Comparison of ENCODE assay signal across 1 cellular context in genomic region chr6:137357263-137357947, GRCh38.
A peak's percentile ranks its signal among the peaks of the same experiment; 100 is the strongest.
TF ChIP-seq lines count a peak whose summit lies in the region.

No MANE protein-coding gene starts in this region.

TF ChIP-seq in HepG2, 621 proteins besides CTCF, POLR2A, EP300 and RAD21 (continued from another document and continues in another):
- TF ChIP-seq MEIS1 (CRISPR knock-in tag; IDR thresholded peaks at IDR 0.05; ENCODE audit: borderline replicate concordance) = peak; percentile 99
- TF ChIP-seq ZNF616 (CRISPR knock-in tag; IDR thresholded peaks at IDR 0.05; ENCODE audit: low read depth) = no peak
- TF ChIP-seq HMG20B (CRISPR knock-in tag; conservative IDR thresholded peaks at IDR 0.05) = peak; percentile 72; the same call in 1 of the 2 replicates
- TF ChIP-seq IRX3 (CRISPR knock-in tag; IDR thresholded peaks at IDR 0.05; ENCODE audit: borderline replicate concordance, low read depth) = no peak
- peak; percentile 80 for TF ChIP-seq ZNF12 (CRISPR knock-in tag; IDR thresholded peaks at IDR 0.05)
- peak; percentile 86 for TF ChIP-seq RERE (CRISPR knock-in tag; IDR thresholded peaks at IDR 0.05; ENCODE audit: low read depth)
- no peak for TF ChIP-seq ZNF143 (CRISPR knock-in tag; IDR thresholded peaks at IDR 0.05)
- peak; percentile 88 for TF ChIP-seq DMAP1 (CRISPR knock-in tag; IDR thresholded peaks at IDR 0.05)
- TF ChIP-seq ZKSCAN5 (CRISPR knock-in tag; IDR thresholded peaks at IDR 0.05) = no peak
- TF ChIP-seq NCOR1 (IDR thresholded peaks at IDR 0.05; ENCODE audit: borderline replicate concordance, low read length) = peak; percentile 99; the same call in 1 of the 2 replicates
- no peak for TF ChIP-seq ETV6 (CRISPR knock-in tag; conservative IDR thresholded peaks at IDR 0.05)
- no peak for TF ChIP-seq RELA (CRISPR knock-in tag; IDR thresholded peaks at IDR 0.05)
- TF ChIP-seq ZNF775 (CRISPR knock-in tag; IDR thresholded peaks at IDR 0.05; ENCODE audit: borderline replicate concordance) = no peak; the same call in 1 of the 2 replicates
- peak; percentile 87; the same call in 1 of the 2 replicates for TF ChIP-seq CCDC6 (CRISPR knock-in tag; IDR thresholded peaks at IDR 0.05)
- TF ChIP-seq ZNF282 (IDR thresholded peaks at IDR 0.05; ENCODE audit: partially characterized antibody) = no peak
- TF ChIP-seq MAZ (IDR thresholded peaks at IDR 0.05; ENCODE audit: borderline replicate concordance, low read depth, low read length) = no peak
- TF ChIP-seq MAZ (CRISPR knock-in tag; IDR thresholded peaks at IDR 0.05; ENCODE audit: low read depth) = peak; percentile 48
- TF ChIP-seq HINFP (CRISPR knock-in tag; IDR thresholded peaks at IDR 0.05; ENCODE audit: low read depth) = peak; percentile 88; the same call in 1 of the 2 replicates
- no peak for TF ChIP-seq ZNF251 (CRISPR knock-in tag; IDR thresholded peaks at IDR 0.05)
- TF ChIP-seq TMF1 (CRISPR knock-in tag; IDR thresholded peaks at IDR 0.05; ENCODE audit: low read depth) = 0 out of 2 replicates have a peak, but pooled peaks have one; percentile 7
- 0 out of 2 replicates have a peak, but pooled peaks have one; percentile 58 for TF ChIP-seq NFE2 (CRISPR knock-in tag; IDR thresholded peaks at IDR 0.05)
- TF ChIP-seq ZNF607 (CRISPR knock-in tag; IDR thresholded peaks at IDR 0.05; ENCODE audit: borderline replicate concordance) = peak; percentile 86; the same call in 1 of the 2 replicates
- no peak for TF ChIP-seq ZNF562 (CRISPR knock-in tag; IDR thresholded peaks at IDR 0.05; ENCODE audit: borderline replicate concordance)
- TF ChIP-seq ZBTB20 (CRISPR knock-in tag; IDR thresholded peaks at IDR 0.05; ENCODE audit: borderline replicate concordance, low read depth) = peak; percentile 92
- TF ChIP-seq PPARG (CRISPR knock-in tag; conservative IDR thresholded peaks at IDR 0.05) = peak; percentile 67
- 0 out of 2 replicates have a peak, but pooled peaks have one; percentile 31 for TF ChIP-seq JUNB (CRISPR knock-in tag; IDR thresholded peaks at IDR 0.05; ENCODE audit: borderline replicate concordance)
- peak; percentile 51 for TF ChIP-seq YY1 (IDR thresholded peaks at IDR 0.05; ENCODE audit: insufficient read depth, insufficient replicate concordance, low read depth, low read length)
- TF ChIP-seq ZNF530 (CRISPR knock-in tag; IDR thresholded peaks at IDR 0.05; ENCODE audit: low read depth) = no peak
- no peak for TF ChIP-seq MTA3 (CRISPR knock-in tag; IDR thresholded peaks at IDR 0.05)
- peak; percentile 93 for TF ChIP-seq CBX1 (IDR thresholded peaks at IDR 0.05; ENCODE audit: low read depth)
- no peak; the same call in 1 of the 2 replicates for TF ChIP-seq ZBTB46 (CRISPR knock-in tag; IDR thresholded peaks at IDR 0.05; ENCODE audit: borderline replicate concordance)
- no peak for TF ChIP-seq STAT5B (CRISPR knock-in tag; IDR thresholded peaks at IDR 0.05)
- TF ChIP-seq ZNF274 (CRISPR knock-in tag; IDR thresholded peaks at IDR 0.05) = peak; percentile 70; the same call in 1 of the 2 replicates
- TF ChIP-seq NFRKB (IDR thresholded peaks at IDR 0.05) = no peak
- TF ChIP-seq TCF7 (IDR thresholded peaks at IDR 0.05; ENCODE audit: low read depth) = peak; percentile 88
- peak; percentile 73; the same call in 1 of the 2 replicates for TF ChIP-seq SPEN (CRISPR knock-in tag; IDR thresholded peaks at IDR 0.05; ENCODE audit: low read depth)
- TF ChIP-seq TFAP4 (IDR thresholded peaks at IDR 0.05; ENCODE audit: borderline replicate concordance, low read depth) = peak; percentile 94
- 0 out of 2 replicates have a peak, but pooled peaks have one; percentile 21 for TF ChIP-seq ZNF678 (CRISPR knock-in tag; IDR thresholded peaks at IDR 0.05)
- TF ChIP-seq ZNF256 (CRISPR knock-in tag; conservative IDR thresholded peaks at IDR 0.05) = peak; percentile 36; the same call in 1 of the 2 replicates
- peak; percentile 66; the same call in 1 of the 2 replicates for TF ChIP-seq CBFB (CRISPR knock-in tag; IDR thresholded peaks at IDR 0.05)
- peak; percentile 70; the same call in 1 of the 2 replicates for TF ChIP-seq ZHX1 (CRISPR knock-in tag; IDR thresholded peaks at IDR 0.05; ENCODE audit: low read depth)
- TF ChIP-seq ZNF781 (CRISPR knock-in tag; IDR thresholded peaks at IDR 0.05; ENCODE audit: borderline replicate concordance, not compliant biosample characterization) = peak; percentile 64
- TF ChIP-seq ZBTB2 (CRISPR knock-in tag; IDR thresholded peaks at IDR 0.05; ENCODE audit: low read depth) = peak; percentile 27; the same call in 1 of the 2 replicates
- TF ChIP-seq DPF2 (CRISPR knock-in tag; IDR thresholded peaks at IDR 0.05; ENCODE audit: borderline replicate concordance, low read depth) = peak; percentile 95
- no peak for TF ChIP-seq DNMT1 (CRISPR knock-in tag; IDR thresholded peaks at IDR 0.05)
